18 cellular contexts compared by ENCODE assay signal in genomic region chr3:61896251-61896650, GRCh38.
"Had no signal": no experiment of that assay in that cellular context is flagged by ENCODE, and none has a peak within 500 bp of the region (broad histone marks: within the 10 kb centered on the region; RNA-seq: fewer than 3 reads in every experiment).

No MANE protein-coding gene starts in this region.

- H3K4me3 ChIP-seq: esophagus squamous epithelium, neural progenitor cell, ovary, right atrium auricular region, tibial artery, upper lobe of right lung, vagina had no signal

- H3K9me3 Mint-ChIP-seq: mesothelial cell of epicardium; neural progenitor cell; stimulated activated memory B cell treated with anti-CD40 and anti-IgM and Interleukin-4, amounts not matched to agents 10 μg/mL and 1 μg/mL and 100 μg/mL, for 72 hours; stimulated activated naive CD8-positive, alpha-beta T cell treated with anti-CD3 and anti-CD28 coated beads, Interleukin-15, Interleukin-2, amounts not matched to agents 100 ng/mL and 50 ng/mL, for 24 hours had no signal

- H3K9ac ChIP-seq: neural progenitor cell had no signal

- H3K36me3 Mint-ChIP-seq: immature natural killer cell; memory B cell; mesothelial cell of epicardium; natural killer cell treated with Interleukin-12 subunit alpha and Interleukin-12 subunit beta and Interleukin-15 and Interleukin-18, amount 100 ng/mL, for 72 hours; neural progenitor cell; stimulated activated memory B cell treated with anti-CD40 and anti-IgM and Interleukin-4, amounts not matched to agents 10 μg/mL and 1 μg/mL and 100 μg/mL, for 72 hours had no signal

- H3K9me3 ChIP-seq: esophagus squamous epithelium, ovary, right atrium auricular region, tibial artery, upper lobe of right lung, vagina had no signal

- H2AFZ ChIP-seq: neural progenitor cell had no signal

- H3K4me2 ChIP-seq: neural progenitor cell had no signal

- H3K27me3 ChIP-seq: esophagus squamous epithelium, neural progenitor cell, ovary, right atrium auricular region, tibial artery, upper lobe of right lung, vagina had no signal

- H3K27me3 Mint-ChIP-seq: memory B cell; natural killer cell treated with Interleukin-12 subunit alpha and Interleukin-12 subunit beta and Interleukin-15 and Interleukin-18, amount 100 ng/mL, for 72 hours; stimulated activated memory B cell treated with anti-CD40 and anti-IgM and Interleukin-4, amounts not matched to agents 10 μg/mL and 1 μg/mL and 100 μg/mL, for 72 hours had no signal

- DNase-seq: effector memory CD4-positive, alpha-beta T cell; esophagus squamous epithelium; foreskin fibroblast; immature natural killer cell; left ventricle myocardium superior; nucleus accumbens; ovary; stimulated activated CD4-positive, alpha-beta T cell treated with anti-CD3 and anti-CD28 coated beads, Interleukin-4, amount 100 ng/mL, for 24 hours; tibial artery; upper lobe of right lung had no signal

- ATAC-seq: left ventricle myocardium superior; natural killer cell treated with Interleukin-12 subunit alpha and Interleukin-12 subunit beta and Interleukin-15 and Interleukin-18, amount 100 ng/mL, for 72 hours; stimulated activated memory B cell treated with anti-CD40 and anti-IgM and Interleukin-4, amounts not matched to agents 10 μg/mL and 1 μg/mL and 100 μg/mL, for 72 hours; upper lobe of right lung had no signal

- H3K27ac ChIP-seq: neural progenitor cell, ovary, right atrium auricular region, tibial artery, upper lobe of right lung, vagina had no signal

- H3K27ac Mint-ChIP-seq: natural killer cell treated with Interleukin-12 subunit alpha and Interleukin-12 subunit beta and Interleukin-15 and Interleukin-18, amount 100 ng/mL, for 72 hours; neural progenitor cell; stimulated activated naive CD8-positive, alpha-beta T cell treated with anti-CD3 and anti-CD28 coated beads, Interleukin-15, Interleukin-2, amounts not matched to agents 100 ng/mL and 50 ng/mL, for 24 hours had no signal

- H3K36me3 ChIP-seq: esophagus squamous epithelium, neural progenitor cell, ovary, right atrium auricular region, tibial artery, upper lobe of right lung, vagina had no signal

- H3K4me3 Mint-ChIP-seq: immature natural killer cell; memory B cell; mesothelial cell of epicardium; natural killer cell treated with Interleukin-12 subunit alpha and Interleukin-12 subunit beta and Interleukin-15 and Interleukin-18, amount 100 ng/mL, for 72 hours; neural progenitor cell; stimulated activated memory B cell treated with anti-CD40 and anti-IgM and Interleukin-4, amounts not matched to agents 10 μg/mL and 1 μg/mL and 100 μg/mL, for 72 hours; stimulated activated naive CD8-positive, alpha-beta T cell treated with anti-CD3 and anti-CD28 coated beads, Interleukin-15, Interleukin-2, amounts not matched to agents 100 ng/mL and 50 ng/mL, for 24 hours had no signal
